In the genomic region with DNA sequence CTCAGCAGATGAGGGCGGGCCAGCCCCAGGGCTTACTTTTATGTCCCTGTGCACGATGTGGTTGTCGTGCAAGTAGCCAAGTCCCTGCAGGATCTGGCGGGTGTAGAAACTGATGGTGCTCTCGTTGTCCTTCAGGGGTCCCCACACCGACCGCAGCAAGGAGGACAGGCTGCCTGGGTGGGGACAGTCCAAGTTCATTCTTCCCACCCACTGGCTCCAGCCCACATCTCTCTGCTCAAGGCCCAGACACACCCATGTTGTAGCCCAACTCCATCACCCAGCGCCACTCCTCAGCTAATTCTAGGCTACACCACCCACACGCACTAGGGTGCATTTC, we compare ENCODE assay signal across 9 cellular contexts. TPM values are rescaled to one million over a fixed set of nuclear protein-coding genes. Genes with fewer than 3 reads are reported as not detected.
DNase-seq lines count a peak whose midpoint lies in the region; ATAC-seq and TF ChIP-seq lines count a peak whose summit lies in the region.
"Had no signal": no experiment of that assay in that cellular context is flagged by ENCODE, and none has a peak within 500 bp of the region (broad histone marks: within the 10 kb centered on the region; RNA-seq: fewer than 3 reads in every experiment).

No MANE protein-coding gene starts in this region.

- no peak overlapping the region for H2BK120ac ChIP-seq in IMR-90 (ENCODE audit: low read depth, low read length)

- no peaks in the 10 kb centered on the region for H3K9me2 ChIP-seq in DOHH2 (replicated peaks; ENCODE audit: control insufficient read depth, low read length)

- H3K23ac ChIP-seq in IMR-90 (ENCODE audit: low read depth, low read length): no peak overlapping the region

- H3K27me3 ChIP-seq in DOHH2 (ENCODE audit: control insufficient read depth, low read length): peaks cover 29% of the 10 kb centered on the region
- no peaks in the 10 kb centered on the region for H3K27me3 ChIP-seq in IMR-90 (ENCODE audit: control insufficient read depth, insufficient read depth, low read length)
- no peaks in the 10 kb centered on the region for H3K27me3 ChIP-seq in adrenal gland
- H3K27me3 ChIP-seq: MG63 had no signal

- H3K4me3 Mint-ChIP-seq in chondrocyte (ENCODE audit: unreplicated experiment) (no peak overlapping the region), nephron (peak overlapping the region; percentile 3 to 66 (median 7))

- H3K9ac ChIP-seq in IMR-90 (ENCODE audit: low read depth, low read length): no peak overlapping the region

- H3K4me2 ChIP-seq in DOHH2 (ENCODE audit: low read length) (peak overlapping the region; percentile 100), IMR-90 (ENCODE audit: low read depth, low read length) (no peak overlapping the region)

- no peak overlapping the region for H2AK5ac ChIP-seq in IMR-90 (ENCODE audit: low read depth, low read length)

- H3K18ac ChIP-seq in IMR-90 (ENCODE audit: low read depth, low read length): no peak overlapping the region

- ATAC-seq in IMR-90 (ENCODE audit: low read depth): no peak

- no peak for TF ChIP-seq RAD21 in IMR-90 (IDR thresholded peaks at IDR 0.05; ENCODE audit: low read length)

- H2AFZ ChIP-seq in IMR-90 (replicated peaks; ENCODE audit: low read length, poor library complexity): no peak overlapping the region

- H3K56ac ChIP-seq in IMR-90 (ENCODE audit: extremely low read depth, insufficient read depth, low read length): no peak overlapping the region

- no peak overlapping the region for H3K27ac Mint-ChIP-seq in chondrocyte (ENCODE audit: unreplicated experiment)
- no peak overlapping the region for H3K27ac Mint-ChIP-seq in nephron

- TF ChIP-seq CTCF in DOHH2 (IDR thresholded peaks at IDR 0.05; ENCODE audit: low read depth, low read length, poor library complexity, severe bottlenecking) (no peak), IMR-90 (conservative IDR thresholded peaks at IDR 0.05; ENCODE audit: low read depth, low read length) (no peak), chondrocyte (IDR thresholded peaks at IDR 0.05) (no peak), nephron (IDR thresholded peaks at IDR 0.05; ENCODE audit: unreplicated experiment in 3 of 3) (no peak), adrenal gland (IDR thresholded peaks at IDR 0.05) (no peak)

- no peak overlapping the region for H4K8ac ChIP-seq in IMR-90 (ENCODE audit: low read depth in 2 of 2, low read length in 2 of 2)

- DNase-seq in IMR-90 (no peak), chondrocyte (ENCODE audit: low spot score) (peak; percentile 63), NCI-H2107 (lab: John Stamatoyannopoulos, UW) (no peak), mucosa of gallbladder (ENCODE audit: low spot score) (no peak), adrenal gland (no peak)
- DNase-seq: MG63, NCI-H2227 treated with DMSO at 0.1 percent for 48 hours had no signal

- H3K27ac ChIP-seq in DOHH2 (ENCODE audit: low read depth, low read length): no peak overlapping the region
- H3K27ac ChIP-seq in IMR-90 (ENCODE audit: insufficient read depth, low read length): no peak overlapping the region
- no peak overlapping the region for H3K27ac ChIP-seq in adrenal gland

- no peak overlapping the region for H3K4ac ChIP-seq in IMR-90 (ENCODE audit: low read depth, low read length)

- BruUV-seq in IMR-90 (replicated peaks; lab: Mats Ljungman, UMichigan): no TSS peak

- no peak overlapping the region for H2BK5ac ChIP-seq in IMR-90 (ENCODE audit: low read depth, low read length, poor library complexity, severe bottlenecking)

- dilution Hi-C loops in IMR-90 (cut with HindIII; ENCODE audit: low sequenced_read_pairs, unreplicated experiment): no loop called here

- no peaks in the 10 kb centered on the region for H3K79me2 ChIP-seq in DOHH2 (ENCODE audit: control insufficient read depth, low read length)

- H3K36me3 ChIP-seq in DOHH2 (ENCODE audit: control insufficient read depth, low read length) (no peaks in the 10 kb centered on the region), IMR-90 (ENCODE audit: control insufficient read depth, insufficient read depth, low read length) (peaks cover 56% of the 10 kb centered on the region), adrenal gland (replicated peaks in 1 of 2) (peaks cover 0 to 75% of the 10 kb centered on the region in 2 donors)

- peak overlapping the region; percentile 86 for H3K4me3 ChIP-seq in DOHH2 (ENCODE audit: low read length)
- no peak overlapping the region for H3K4me3 ChIP-seq in IMR-90 (ENCODE audit: insufficient read depth, low read depth, low read length)
- H3K4me3 ChIP-seq in adrenal gland: no peak overlapping the region
- H3K4me3 ChIP-seq: MG63 had no signal

- no peaks in the 10 kb centered on the region for H3F3A ChIP-seq in DOHH2 (ENCODE audit: control insufficient read depth, insufficient read depth)

- H3K9me3 Mint-ChIP-seq in chondrocyte (ENCODE audit: low read depth) (no peaks in the 10 kb centered on the region), nephron (no peaks in the 10 kb centered on the region)

- WGBS in IMR-90 (ENCODE audit: extremely low coverage in 2 of 2, insufficient read length in 1 of 2), 2 experiments: 94% methylated on average over 5 of the region's 9 CpGs; no CpG with 5 or more reads in 1 of the 2 experiments
- 61 to 68% (median 66%) methylated on average over 3 to 9 of the region's 9 CpGs for WGBS in adrenal gland, 4 donors

- in situ Hi-C loops in IMR-90 (cut with MboI; ENCODE audit: low sequenced_read_pairs): no loop called here

- H3K4me1 ChIP-seq in DOHH2 (ENCODE audit: control insufficient read depth, low read length) (peaks cover 29% of the 10 kb centered on the region), IMR-90 (ENCODE audit: control insufficient read depth, insufficient read depth, low read length) (peaks cover 3% of the 10 kb centered on the region; the same call in 1 of the 2 replicates), adrenal gland (replicated peaks in 1 of 2) (peaks cover 0 to 9% of the 10 kb centered on the region in 2 donors)

- H3K9me1 ChIP-seq in IMR-90 (ENCODE audit: insufficient read depth, low read length): peaks cover 7% of the 10 kb centered on the region

- H3K9me3 ChIP-seq in DOHH2 (ENCODE audit: control insufficient read depth, insufficient read depth, low read length) (no peaks in the 10 kb centered on the region), IMR-90 (ENCODE audit: control insufficient read depth, insufficient read depth, low read length) (no peaks in the 10 kb centered on the region), adrenal gland (replicated peaks in 1 of 3) (no peaks in the 10 kb centered on the region)
- H3K9me3 ChIP-seq: MG63 had no signal

- POLR2A ChIA-PET in IMR-90 (lab: Charles Lee; ENCODE audit: unreplicated experiment): no interaction called here

- H2BK15ac ChIP-seq in IMR-90 (ENCODE audit: low read depth, low read length): no peak overlapping the region

- CTCF ChIA-PET in IMR-90 (lab: Yijun Ruan, JAX): no interaction called here

- no peak overlapping the region for H3K14ac ChIP-seq in IMR-90 (replicated peaks; ENCODE audit: low read depth, low read length)

- peak overlapping the region; percentile 26 for H2AK9ac ChIP-seq in IMR-90 (replicated peaks; ENCODE audit: low read depth, low read length, poor library complexity)

- H3K27me3 Mint-ChIP-seq in chondrocyte (ENCODE audit: low read depth) (no peaks in the 10 kb centered on the region), nephron (ENCODE audit: low read depth) (peaks cover 30% of the 10 kb centered on the region)

- peaks cover 2 to 8% of the 10 kb centered on the region in 2 experiments; a peak in 3 of 4 replicates for H3K79me1 ChIP-seq in IMR-90 (ENCODE audit: low read depth in 1 of 2, low read length in 2 of 2)

- intact Hi-C loops in IMR-90 (cut with micrococcal nuclease) (no loop called here), adrenal gland (cut with DNase I) (loop anchor here (5.0 to 10.0 kb wide), 2 partner anchors 33 to 55 kb away; partner anchors contain the start of gene GPR3 (in 2 of the 2))

- no peak overlapping the region for H4K5ac ChIP-seq in IMR-90 (ENCODE audit: low read depth, low read length)

- no peak overlapping the region; the same call in 1 of the 2 replicates for H2BK20ac ChIP-seq in IMR-90 (ENCODE audit: low read depth, low read length)

- H4K20me1 ChIP-seq in DOHH2 (ENCODE audit: control insufficient read depth, insufficient read depth, low read depth, low read length): no peaks in the 10 kb centered on the region
- H4K20me1 ChIP-seq in IMR-90 (ENCODE audit: insufficient read depth, low read length): no peaks in the 10 kb centered on the region

- peaks cover 46% of the 10 kb centered on the region for H3K36me3 Mint-ChIP-seq in chondrocyte (ENCODE audit: low read depth)
- peaks cover 8% of the 10 kb centered on the region for H3K36me3 Mint-ChIP-seq in nephron (ENCODE audit: low read depth)

- H3K4me1 Mint-ChIP-seq in chondrocyte (ENCODE audit: low read depth) (peaks cover 5% of the 10 kb centered on the region), nephron (peaks cover 11% of the 10 kb centered on the region)

- TF ChIP-seq POLR2A in IMR-90 (IDR thresholded peaks at IDR 0.05; ENCODE audit: low read depth, low read length) (no peak), adrenal gland (IDR thresholded peaks at IDR 0.05) (no peak)

- no peak overlapping the region for H4K91ac ChIP-seq in IMR-90 (ENCODE audit: insufficient read depth, low read depth, low read length)

RNA-seq across cellular contexts. Expression of gene MAP3K6, which starts 7.0 kb away (rescaled TPM):
- total RNA-seq in IMR-90 (2012; rRNA removed): 4.8 and 5.3 TPM in 2 replicates
- 15.9 and 17.3 TPM in 2 replicates for polyA plus RNA-seq in IMR-90 (2012; rRNA removed)
- 6.7 and 10.6 TPM in 2 replicates for polyA plus RNA-seq in IMR-90 (2012; cell fraction: cytosol; rRNA removed)
- polyA plus RNA-seq in IMR-90 (2012; cell fraction: nucleus; rRNA removed; ENCODE audit: low replicate concordance): 53.8 and 151 TPM in 2 replicates
- total RNA-seq in chondrocyte: 42.0 to 54.0 TPM (median 50.3 TPM) in 3 replicates
- 50.9 TPM for total RNA-seq in mucosa of gallbladder
- total RNA-seq in adrenal gland: 10 to 100 TPM; 10.5 to 48.2 (median 26.6) TPM
- polyA plus RNA-seq in adrenal gland: 100 to 1,000 TPM in 1 of 3 donors, 10 to 100 TPM in 2; 14.2 to 136 (median 83.9) TPM

RNA-seq across cellular contexts. Expression of gene FCN3, which starts 14.8 kb away (rescaled TPM):
- total RNA-seq in IMR-90 (2012; rRNA removed): not detected in 2 replicates
- polyA plus RNA-seq in IMR-90 (2012; rRNA removed): not detected in 2 replicates
- polyA plus RNA-seq in IMR-90 (2012; cell fraction: cytosol; rRNA removed): not detected in 2 replicates
- not detected in 2 replicates for polyA plus RNA-seq in IMR-90 (2012; cell fraction: nucleus; rRNA removed; ENCODE audit: low replicate concordance)
- total RNA-seq in chondrocyte: not detected in 3 replicates
- 3.5 TPM for total RNA-seq in mucosa of gallbladder
- 10 to 100 TPM; 14.8 to 83.3 (median 44.8) TPM for total RNA-seq in adrenal gland
- 10 to 100 TPM; 17.0 to 72.8 (median 23.2) TPM for polyA plus RNA-seq in adrenal gland

RNA-seq across cellular contexts. Expression of gene SYTL1, which starts 18.0 kb away (rescaled TPM):
- total RNA-seq in IMR-90 (2012; rRNA removed) (0.18 and 0.28 TPM in 2 replicates), chondrocyte (0.82 to 1.2 TPM (median 0.85 TPM) in 3 replicates), mucosa of gallbladder (48.5 TPM), adrenal gland (1 to 10 TPM in 3 of 8 donors, under 1 TPM in 4, not detected in 1; 0.43 to 2.0 (median 0.99) TPM)
- polyA plus RNA-seq in IMR-90 (2012; rRNA removed) (1.0 and 1.3 TPM in 2 replicates), adrenal gland (10 to 100 TPM in 1 of 3 donors, 1 to 10 TPM in 1, not detected in 1; 3.0 to 10.9 TPM)
- 0.24 and 1.0 TPM in 2 replicates for polyA plus RNA-seq in IMR-90 (2012; cell fraction: cytosol; rRNA removed)
- polyA plus RNA-seq in IMR-90 (2012; cell fraction: nucleus; rRNA removed; ENCODE audit: low replicate concordance): 9.3 and 16.4 TPM in 2 replicates

RNA-seq across cellular contexts. Expression of gene CD164L2, which starts 23.3 kb away (rescaled TPM):
- total RNA-seq in IMR-90 (2012; rRNA removed): not detected in 2 replicates
- not detected in 2 replicates for polyA plus RNA-seq in IMR-90 (2012; rRNA removed)
- polyA plus RNA-seq in IMR-90 (2012; cell fraction: cytosol; rRNA removed): not detected in 2 replicates
- polyA plus RNA-seq in IMR-90 (2012; cell fraction: nucleus; rRNA removed; ENCODE audit: low replicate concordance): 0.04 TPM in 1 of 2 replicates, not detected in the other
- total RNA-seq in chondrocyte: not detected in 3 replicates
- total RNA-seq in mucosa of gallbladder: 5.4 TPM
- 1 to 10 TPM in 1 of 8 donors, under 1 TPM in 2, not detected in 5; 0.18 to 2.6 (median 0.65) TPM for total RNA-seq in adrenal gland
- under 1 TPM in 2 of 3 donors, not detected in 1; 0.13 to 0.16 TPM for polyA plus RNA-seq in adrenal gland

RNA-seq across cellular contexts. Expression of gene GPR3, which starts 32.6 kb away (rescaled TPM):
- total RNA-seq in IMR-90 (2012; rRNA removed): 0.72 and 0.83 TPM in 2 replicates
- 4.8 and 5.4 TPM in 2 replicates for polyA plus RNA-seq in IMR-90 (2012; rRNA removed)
- 3.3 and 6.1 TPM in 2 replicates for polyA plus RNA-seq in IMR-90 (2012; cell fraction: cytosol; rRNA removed)
- polyA plus RNA-seq in IMR-90 (2012; cell fraction: nucleus; rRNA removed; ENCODE audit: low replicate concordance): 5.4 and 6.0 TPM in 2 replicates
- total RNA-seq in chondrocyte: 0.26 to 0.56 TPM (median 0.32 TPM) in 3 replicates
- total RNA-seq in mucosa of gallbladder: 0.09 TPM
- 1 to 10 TPM in 2 of 8 donors, under 1 TPM in 1, not detected in 5; 0.19 to 2.0 (median 1.1) TPM for total RNA-seq in adrenal gland
- polyA plus RNA-seq in adrenal gland: 1 to 10 TPM in 1 of 3 donors, under 1 TPM in 2; 0.40 to 1.0 (median 0.64) TPM

Comparison
In these comparisons a context has a peak if more than half of its experiments do, and no peak if none do; other contexts are left out.
1. RNA of gene SYTL1, which starts 18.0 kb away (total RNA-seq): 48.5 TPM in mucosa of gallbladder (single experiment); 0.82 to 1.2 TPM in chondrocyte, 0.43 to 2.0 TPM in adrenal gland and 0.18 to 0.28 TPM in IMR-90; every median in the first group is over 10 times any median in the second.